In the genomic region with DNA sequence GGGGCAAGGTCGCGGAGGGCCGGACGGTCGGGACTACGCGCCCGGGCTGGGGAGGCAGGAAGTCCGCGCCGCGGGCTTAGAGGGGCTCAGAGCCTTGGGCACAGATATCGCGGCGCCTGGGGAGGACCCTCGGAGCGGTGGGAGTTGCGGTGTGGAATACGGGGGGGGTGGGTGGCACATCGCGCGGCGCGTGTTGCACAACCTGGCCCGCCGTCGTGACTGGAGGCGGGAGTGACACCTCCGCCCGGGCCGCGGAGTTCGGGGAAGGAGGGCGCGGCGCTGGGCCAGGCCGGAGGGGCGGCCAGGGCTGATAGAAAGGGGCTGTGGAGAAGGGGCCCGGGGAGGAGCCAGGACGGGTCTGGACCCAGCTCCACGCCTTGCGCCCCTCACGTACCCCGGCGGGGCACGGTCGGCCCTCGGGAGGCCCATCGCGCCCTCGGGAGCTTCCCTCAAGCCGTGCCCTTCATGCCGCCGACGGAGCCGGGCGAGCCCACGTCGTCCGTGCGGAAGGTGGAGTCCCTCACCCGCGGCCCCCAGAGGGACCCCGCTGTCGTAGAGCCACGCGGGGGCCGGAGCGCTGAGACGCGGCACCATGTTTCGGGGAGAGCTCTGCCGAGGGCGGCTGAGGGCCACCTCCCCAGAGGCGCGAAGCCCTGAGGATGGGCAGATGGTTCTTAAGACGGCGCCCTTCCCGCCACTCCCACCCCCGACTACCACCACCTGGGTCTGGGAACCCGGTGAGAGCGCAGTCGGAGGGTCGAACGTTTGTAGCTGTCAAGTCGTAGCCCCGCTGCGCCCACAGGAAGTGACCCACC, we compare ENCODE assay signal across 8 cellular contexts. TPM values are rescaled to one million over a fixed set of nuclear protein-coding genes. Genes with fewer than 3 reads are reported as not detected.
A peak's percentile ranks its signal among the peaks of the same experiment; 100 is the strongest.
DNase-seq lines count a peak whose midpoint lies in the region; ATAC-seq and TF ChIP-seq lines count a peak whose summit lies in the region.

No MANE protein-coding gene starts in this region.

- H3K27me3 ChIP-seq in PC-3 (ENCODE audit: low read length) (no peaks in the 10 kb centered on the region), mammary epithelial cell (ENCODE audit: insufficient read depth, low read length) (no peaks in the 10 kb centered on the region), right lobe of liver (no peaks in the 10 kb centered on the region)

- no peaks in the 10 kb centered on the region for H3F3A ChIP-seq in PC-3 (ENCODE audit: low read length, unreplicated experiment)

- H2AFZ ChIP-seq in PC-3 (ENCODE audit: low read length) (peak overlapping the region; percentile 89), mammary epithelial cell (ENCODE audit: low read depth, low read length) (peak overlapping the region; percentile 80)

- H3K4me1 Mint-ChIP-seq in activated CD4-positive, alpha-beta T cell treated with anti-CD3 and anti-CD28 coated beads for 36 hours = peaks cover 49% of the 10 kb centered on the region
- peaks cover 56% of the 10 kb centered on the region for H3K4me1 Mint-ChIP-seq in stimulated activated naive CD8-positive, alpha-beta T cell treated with anti-CD3 and anti-CD28 coated beads, Interleukin-15, amount 100 ng/mL, for 72 hours

- intact Hi-C loops in activated CD4-positive, alpha-beta T cell treated with anti-CD3 and anti-CD28 coated beads for 36 hours (cut with DNase I, micrococcal nuclease) = loop anchor here (2.0 to 10.0 kb wide), 8 partner anchors 85 to 991 kb away; partner anchors contain the start of genes BID (in 2 of the 2), ADA2 (in 1 of the 2), ATP6V1E1 (in 1 of the 2) and BCL2L13 (in 1 of the 2)
- intact Hi-C loops in PC-3 (cut with micrococcal nuclease) = loop anchor here (2.0 kb wide), 1 partner anchor 85 kb away; no protein-coding TSS in a partner anchor
- intact Hi-C loops in mammary epithelial cell (cut with micrococcal nuclease) = no loop called here
- intact Hi-C loops in right lobe of liver (cut with DNase I) = loop anchor here in 1 of 2 donors (10.0 kb wide), 1 partner anchor 79 kb away; no protein-coding TSS in a partner anchor

- BruUV-seq in PC-3 (replicated peaks; lab: Mats Ljungman, UMichigan) (no TSS peak), mammary epithelial cell (replicated peaks; lab: Mats Ljungman, UMichigan) (no TSS peak)

- no peaks in the 10 kb centered on the region for H3K27me3 Mint-ChIP-seq in activated CD4-positive, alpha-beta T cell treated with anti-CD3 and anti-CD28 coated beads for 36 hours
- H3K27me3 Mint-ChIP-seq in stimulated activated naive CD8-positive, alpha-beta T cell treated with anti-CD3 and anti-CD28 coated beads, Interleukin-15, amount 100 ng/mL, for 72 hours = no peaks in the 10 kb centered on the region

- no peak overlapping the region for H3K27ac Mint-ChIP-seq in activated CD4-positive, alpha-beta T cell treated with anti-CD3 and anti-CD28 coated beads for 36 hours
- peak overlapping the region; percentile 63 to 69 for H3K27ac Mint-ChIP-seq in stimulated activated naive CD8-positive, alpha-beta T cell treated with anti-CD3 and anti-CD28 coated beads, Interleukin-15, amount 100 ng/mL, for 72 hours

- H3K4me1 ChIP-seq in PC-3 (ENCODE audit: insufficient read depth, low read length) (peaks cover 11% of the 10 kb centered on the region; the same call in 1 of the 2 replicates), mammary epithelial cell (ENCODE audit: insufficient read depth, low read length) (peaks cover 10% of the 10 kb centered on the region), right lobe of liver (no peaks in the 10 kb centered on the region)

- H3K9ac ChIP-seq in PC-3 (ENCODE audit: low read length) = peak overlapping the region; percentile 76
- peak overlapping the region; percentile 69 for H3K9ac ChIP-seq in mammary epithelial cell (ENCODE audit: insufficient read depth, low read length)

- H3K36me3 Mint-ChIP-seq in activated CD4-positive, alpha-beta T cell treated with anti-CD3 and anti-CD28 coated beads for 36 hours (ENCODE audit: low read depth) = peaks cover 6% of the 10 kb centered on the region

- H3K9me3 Mint-ChIP-seq in activated CD4-positive, alpha-beta T cell treated with anti-CD3 and anti-CD28 coated beads for 36 hours (ENCODE audit: low read depth) = no peaks in the 10 kb centered on the region
- no peaks in the 10 kb centered on the region for H3K9me3 Mint-ChIP-seq in stimulated activated naive CD8-positive, alpha-beta T cell treated with anti-CD3 and anti-CD28 coated beads, Interleukin-15, amount 100 ng/mL, for 72 hours

- peak overlapping the region; percentile 90 for H3K4me2 ChIP-seq in PC-3 (ENCODE audit: low read length)
- H3K4me2 ChIP-seq in mammary epithelial cell (ENCODE audit: insufficient read depth, low read depth, low read length) = peak overlapping the region; percentile 89

- dilution Hi-C loops in mammary epithelial cell (cut with HindIII; ENCODE audit: low sequenced_read_pairs) = no loop called here

- H3K79me2 ChIP-seq in PC-3 (ENCODE audit: low read length) (peaks cover 26% of the 10 kb centered on the region), mammary epithelial cell (ENCODE audit: insufficient read depth, low read length) (peaks cover 49% of the 10 kb centered on the region)

- 8% methylated on average over 10 of the region's 88 CpGs for WGBS in mammary epithelial cell (ENCODE audit: low coverage, missing lambda C conversion rate)
- WGBS in right lobe of liver (ENCODE audit: insufficient coverage, low coverage, low lambda C conversion rate, missing lambda C conversion rate) = 2% methylated on average over 17 of the region's 88 CpGs

- TF ChIP-seq CTCF in PC-3 (conservative IDR thresholded peaks at IDR 0.05; ENCODE audit: low read depth, low read length) = no peak
- no peak for TF ChIP-seq CTCF in mammary epithelial cell (conservative IDR thresholded peaks at IDR 0.05 in 1 of 2, IDR thresholded peaks at IDR 0.05 in 1 of 2; ENCODE audit: extremely low read depth in 1 of 2, insufficient read depth in 1 of 2, low read depth in 1 of 2, low read length in 2 of 2)
- TF ChIP-seq CTCF in right lobe of liver (IDR thresholded peaks at IDR 0.05) = no peak

- no peaks in the 10 kb centered on the region for H3K9me2 ChIP-seq in PC-3 (replicated peaks; ENCODE audit: low read length)

- ATAC-seq in activated CD4-positive, alpha-beta T cell treated with anti-CD3 and anti-CD28 coated beads for 36 hours = peak; percentile 5
- ATAC-seq in PC-3 (peak; percentile 25), right lobe of liver (peak; percentile 42 to 62 (median 54))
- peak; percentile 17 for ATAC-seq in stimulated activated naive CD8-positive, alpha-beta T cell treated with anti-CD3 and anti-CD28 coated beads, Interleukin-15, amount 100 ng/mL, for 72 hours

- peak overlapping the region; percentile 80 for H3K4me3 Mint-ChIP-seq in activated CD4-positive, alpha-beta T cell treated with anti-CD3 and anti-CD28 coated beads for 36 hours
- peak overlapping the region; percentile 85 to 88 for H3K4me3 Mint-ChIP-seq in stimulated activated naive CD8-positive, alpha-beta T cell treated with anti-CD3 and anti-CD28 coated beads, Interleukin-15, amount 100 ng/mL, for 72 hours

- H3K36me3 ChIP-seq in PC-3 (ENCODE audit: low read depth, low read length) (no peaks in the 10 kb centered on the region), mammary epithelial cell (ENCODE audit: insufficient read depth, low read length) (no peaks in the 10 kb centered on the region), right lobe of liver (no peaks in the 10 kb centered on the region)

- H3K27ac ChIP-seq in PC-3 (ENCODE audit: low read length) (no peak overlapping the region), mammary epithelial cell (ENCODE audit: insufficient read depth, low read depth, low read length) (peak overlapping the region; percentile 49), right lobe of liver (peak overlapping the region; percentile 72 to 90 (median 88))

- in situ Hi-C loops in mammary epithelial cell (cut with MboI; ENCODE audit: low sequenced_read_pairs in 2 of 2) = no loop called here

- H4K20me1 ChIP-seq in PC-3 (ENCODE audit: low read length) (no peaks in the 10 kb centered on the region), mammary epithelial cell (ENCODE audit: insufficient read depth, low read length) (no peaks in the 10 kb centered on the region)

- POLR2A ChIA-PET in activated CD4-positive, alpha-beta T cell treated with anti-CD3 and anti-CD28 coated beads for 36 hours (lab: Charles Lee) = no interaction called here
- POLR2A ChIA-PET in PC-3 (lab: Charles Lee; ENCODE audit: unreplicated experiment) = no interaction called here

- CTCF ChIA-PET in activated CD4-positive, alpha-beta T cell treated with anti-CD3 and anti-CD28 coated beads for 36 hours (lab: Charles Lee) = interaction anchor here (0.6 kb wide), 2 partner anchors 12 to 72 kb away, joined by 3 read pairs; no protein-coding TSS in a partner anchor
- CTCF ChIA-PET in PC-3 (lab: Charles Lee) (no interaction called here), mammary epithelial cell (lab: Charles Lee; ENCODE audit: low non-redundant PET) (no interaction called here)

- H3K4me3 ChIP-seq in PC-3 (ENCODE audit: low read length) (peak overlapping the region; percentile 85), mammary epithelial cell (replicated peaks in 1 of 3; ENCODE audit: insufficient read depth in 1 of 3, low read depth in 2 of 3, low read length in 3 of 3) (peak overlapping the region; percentile 64 to 93 (median 71)), right lobe of liver (peak overlapping the region; percentile 97 to 99 (median 99))

- peak; percentile 53 for DNase-seq in activated CD4-positive, alpha-beta T cell treated with anti-CD3 and anti-CD28 coated beads for 36 hours
- DNase-seq in activated CD4-positive, alpha-beta T cell treated with anti-CD3 and anti-CD28 coated beads for 1 hour = no peak
- peak; percentile 6 for DNase-seq in PC-3
- DNase-seq in mammary epithelial cell = peak; percentile 21
- peak; percentile 61 to 69 (median 69) for DNase-seq in right lobe of liver
- peak; percentile 38 for DNase-seq in stimulated activated naive CD8-positive, alpha-beta T cell treated with anti-CD3 and anti-CD28 coated beads, Interleukin-15, amount 100 ng/mL, for 72 hours
- no peak for DNase-seq in amygdala (lab: John Stamatoyannopoulos, UW)
- DNase-seq in NCI-H2196 treated with DMSO at 0.1 percent for 48 hours (lab: John Stamatoyannopoulos, UW; ENCODE audit: unreplicated experiment) = no peak

- H3K9me3 ChIP-seq in PC-3 (ENCODE audit: low read length) (no peaks in the 10 kb centered on the region), mammary epithelial cell (replicated peaks; ENCODE audit: insufficient read depth, low read length) (no peaks in the 10 kb centered on the region), right lobe of liver (no peaks in the 10 kb centered on the region)

- no peak for TF ChIP-seq POLR2A in right lobe of liver (IDR thresholded peaks at IDR 0.05)

RNA-seq across cellular contexts. Expression of gene IL17RA, which starts 0.7 kb away (rescaled TPM):
- total RNA-seq in activated CD4-positive, alpha-beta T cell treated with anti-CD3 and anti-CD28 coated beads for 36 hours = 10 to 100 TPM; 13.1 to 13.3 TPM
- total RNA-seq in PC-3 (2014; rRNA removed) (5.9 and 8.9 TPM in 2 replicates), mammary epithelial cell (10 to 100 TPM; 17.5 to 19.3 TPM), right lobe of liver (10 to 100 TPM in 3 of 6 experiments, 1 to 10 TPM in 3; 7.1 to 13.6 (median 9.6) TPM)
- 16.4 TPM for polyA plus RNA-seq in mammary epithelial cell
- polyA minus RNA-seq in mammary epithelial cell = 48.4 TPM

RNA-seq across cellular contexts. Expression of gene TMEM121B, which starts 35.7 kb away (rescaled TPM):
- under 1 TPM; 0.14 to 0.19 TPM for total RNA-seq in activated CD4-positive, alpha-beta T cell treated with anti-CD3 and anti-CD28 coated beads for 36 hours
- total RNA-seq in PC-3 (2014; rRNA removed) (0.11 and 0.12 TPM in 2 replicates), mammary epithelial cell (under 1 TPM; 0.17 to 0.24 TPM), right lobe of liver (under 1 TPM; 0.05 to 0.33 (median 0.19) TPM)
- polyA plus RNA-seq in mammary epithelial cell = 0.05 TPM
- not detected for polyA minus RNA-seq in mammary epithelial cell

Comparison
In these comparisons a context has a peak if more than half of its experiments do, and no peak if none do; other contexts are left out.
1. DNase-seq: peak in activated CD4-positive, alpha-beta T cell treated with anti-CD3 and anti-CD28 coated beads for 36 hours (single experiment), PC-3 (single experiment), mammary epithelial cell (single experiment), right lobe of liver (3 of 3) and stimulated activated naive CD8-positive, alpha-beta T cell treated with anti-CD3 and anti-CD28 coated beads, Interleukin-15, amount 100 ng/mL, for 72 hours (2 of 2); none in activated CD4-positive, alpha-beta T cell treated with anti-CD3 and anti-CD28 coated beads for 1 hour (single experiment), amygdala (0 of 56) and NCI-H2196 treated with DMSO at 0.1 percent for 48 hours (single experiment).
2. Peak in every context shown above with its lines, with median percentiles within 50 percentile points of each other: ATAC-seq and H3K4me3 ChIP-seq.